ENCODE assay signal across 15 cellular contexts in genomic region chr22:50258361-50259292, GRCh38. TPM values are rescaled to one million over a fixed set of nuclear protein-coding genes. Genes with fewer than 3 reads are reported as not detected.
DNase-seq lines count a peak whose midpoint lies in the region; ATAC-seq and TF ChIP-seq lines count a peak whose summit lies in the region.
"Had no signal": no experiment of that assay in that cellular context is flagged by ENCODE, and none has a peak within 500 bp of the region (broad histone marks: within the 10 kb centered on the region; RNA-seq: fewer than 3 reads in every experiment).

No MANE protein-coding gene starts in this region.

- no peak for TF ChIP-seq POLR2A in breast epithelium (IDR thresholded peaks at IDR 0.05)

- ATAC-seq in right cardiac atrium = peak; percentile 25 to 54
- no peak for ATAC-seq in HG03378 (IDR thresholded peaks at IDR 0.05; ENCODE audit: unreplicated experiment)
- ATAC-seq: activated naive CD8-positive, alpha-beta T cell treated with anti-CD3 and anti-CD28 coated beads, Interleukin-2, amount 50 U/mL, for 24 hours had no signal

- no peaks in the 10 kb centered on the region for H3K9me3 ChIP-seq in breast epithelium
- no peaks in the 10 kb centered on the region for H3K9me3 ChIP-seq in right cardiac atrium (ENCODE audit: control insufficient read depth, low read length)
- H3K9me3 ChIP-seq: spleen had no signal

- H3K27me3 Mint-ChIP-seq in MCF 10A (ENCODE audit: insufficient read depth, unreplicated experiment) (no peaks in the 10 kb centered on the region), type B pancreatic cell (peaks cover 5% of the 10 kb centered on the region)

- no peak overlapping the region for H3K27ac Mint-ChIP-seq in MCF 10A (ENCODE audit: low read depth, unreplicated experiment)
- no peak overlapping the region for H3K27ac Mint-ChIP-seq in type B pancreatic cell
- H3K27ac Mint-ChIP-seq: activated naive CD8-positive, alpha-beta T cell treated with anti-CD3 and anti-CD28 coated beads, Interleukin-2, amount 50 U/mL, for 24 hours had no signal

- peaks cover 0 to 25% of the 10 kb centered on the region in 2 donors for H3K27me3 ChIP-seq in breast epithelium
- no peaks in the 10 kb centered on the region for H3K27me3 ChIP-seq in right cardiac atrium (ENCODE audit: control insufficient read depth, insufficient read depth)

- no peaks in the 10 kb centered on the region for H3K36me3 ChIP-seq in breast epithelium
- H3K36me3 ChIP-seq: spleen had no signal

- H3K4me3 ChIP-seq in breast epithelium (no peak overlapping the region), right cardiac atrium (ENCODE audit: low read length) (no peak overlapping the region)
- H3K4me3 ChIP-seq: spleen had no signal

- H3K27ac ChIP-seq in breast epithelium = no peak overlapping the region
- no peak overlapping the region for H3K27ac ChIP-seq in right cardiac atrium (ENCODE audit: low read length)
- H3K27ac ChIP-seq: spleen had no signal

- H3K9me3 Mint-ChIP-seq in MCF 10A (ENCODE audit: unreplicated experiment) (no peaks in the 10 kb centered on the region), type B pancreatic cell (no peaks in the 10 kb centered on the region)
- H3K9me3 Mint-ChIP-seq: activated naive CD8-positive, alpha-beta T cell treated with anti-CD3 and anti-CD28 coated beads, Interleukin-2, amount 50 U/mL, for 24 hours had no signal

- no peak for TF ChIP-seq CTCF in MCF 10A (IDR thresholded peaks at IDR 0.05; ENCODE audit: unreplicated experiment)
- no peak for TF ChIP-seq CTCF in breast epithelium (IDR thresholded peaks at IDR 0.05)
- no peak for TF ChIP-seq CTCF in type B pancreatic cell (conservative IDR thresholded peaks at IDR 0.05)

- intact Hi-C loops in MCF 10A (cut with micrococcal nuclease) = no loop called here
- intact Hi-C loops in breast epithelium (cut with DNase I; ENCODE audit: low total_unique reads) = loop anchor here (10.0 kb wide), 1 partner anchor 246 kb away; the partner anchor contains the start of genes LMF2 and NCAPH2
- intact Hi-C loops in right cardiac atrium (cut with DNase I) = no loop called here

- no TSS peak for BruUV-seq in MCF 10A (replicated peaks; lab: Mats Ljungman, UMichigan)

- CTCF ChIA-PET in MCF 10A (lab: Yijun Ruan, JAX) = interaction anchor here (0.6 to 1.3 kb wide), 2 partner anchors 82 to 84 kb away, joined by 3 to 4 read pairs; no protein-coding TSS in a partner anchor

- POLR2A ChIA-PET in MCF 10A (lab: Yijun Ruan, JAX) = no interaction called here

- WGBS in right cardiac atrium = 71% methylated on average over 24 of the region's 24 CpGs

- DNase-seq in MCF 10A (ENCODE audit: unreplicated experiment) (no peak), breast epithelium (ENCODE audit: low spot score in 2 of 2) (no peak), right cardiac atrium (peak in 1 of 3 donors; percentile 75), type B pancreatic cell (ENCODE audit: extremely low spot score, unreplicated experiment) (no peak), NCI-H82 treated with DMSO at 0.1 percent for 48 hours (lab: John Stamatoyannopoulos, UW; ENCODE audit: unreplicated experiment) (no peak)
- DNase-seq: activated CD4-positive, alpha-beta T cell treated with anti-CD3 and anti-CD28 coated beads for 48 hours; activated naive CD8-positive, alpha-beta T cell treated with anti-CD3 and anti-CD28 coated beads, Interleukin-2, amount 50 U/mL, for 24 hours; activated T-cell treated with anti-CD3 and anti-CD28 coated beads, Interleukin-2, amount 50 U/mL, for 48 hours; GF-D8; MM.1S; NCI-H2029 treated with DMSO at 0.1 percent for 48 hours; NCI-H526; RPMI8226; spleen had no signal

- H3K4me3 Mint-ChIP-seq in MCF 10A (ENCODE audit: unreplicated experiment) = peak overlapping the region; percentile 61
- peak overlapping the region; percentile 74 for H3K4me3 Mint-ChIP-seq in type B pancreatic cell
- H3K4me3 Mint-ChIP-seq: activated naive CD8-positive, alpha-beta T cell treated with anti-CD3 and anti-CD28 coated beads, Interleukin-2, amount 50 U/mL, for 24 hours had no signal

- H3K4me1 ChIP-seq in breast epithelium (no peaks in the 10 kb centered on the region), right cardiac atrium (ENCODE audit: control insufficient read depth, insufficient read depth, low read length) (no peaks in the 10 kb centered on the region)

- H3K4me1 Mint-ChIP-seq in MCF 10A (ENCODE audit: insufficient read depth, unreplicated experiment) (peaks cover 5% of the 10 kb centered on the region), type B pancreatic cell (ENCODE audit: unreplicated experiment) (peaks cover 5% of the 10 kb centered on the region)

- H3K36me3 Mint-ChIP-seq in MCF 10A (ENCODE audit: insufficient read depth, unreplicated experiment) (peaks cover 10% of the 10 kb centered on the region), type B pancreatic cell (no peaks in the 10 kb centered on the region)

RNA-seq across cellular contexts. Expression of gene MAPK12, which starts 2.9 kb away (rescaled TPM):
- 24.9 and 25.0 TPM in 2 replicates for total RNA-seq in MCF 10A (2022)
- 1 to 10 TPM; 3.8 to 9.8 (median 5.3) TPM for total RNA-seq in breast epithelium
- total RNA-seq in right cardiac atrium = 10 to 100 TPM; 10.5 to 14.8 (median 11.2) TPM
- polyA plus RNA-seq in right cardiac atrium = 15.2 TPM
- 11.4 and 31.3 TPM in 2 replicates for total RNA-seq in type B pancreatic cell (ENCODE audit: low replicate concordance)

RNA-seq across cellular contexts. Expression of gene HDAC10, which starts 7.6 kb away (rescaled TPM):
- total RNA-seq in MCF 10A (2022) (27.5 and 29.2 TPM in 2 replicates), breast epithelium (10 to 100 TPM; 22.9 to 35.7 (median 29.4) TPM), right cardiac atrium (10 to 100 TPM in 2 of 4 donors, 1 to 10 TPM in 2; 8.7 to 13.5 (median 11.6) TPM), type B pancreatic cell (ENCODE audit: low replicate concordance) (29.5 and 37.1 TPM in 2 replicates)
- polyA plus RNA-seq in right cardiac atrium = 11.6 TPM

RNA-seq across cellular contexts. Expression of gene MAPK11, which starts 11.6 kb away (rescaled TPM):
- total RNA-seq in MCF 10A (2022) (10.4 and 11.9 TPM in 2 replicates), breast epithelium (10 to 100 TPM in 2 of 3 donors, 1 to 10 TPM in 1; 5.7 to 16.5 (median 13.4) TPM), right cardiac atrium (1 to 10 TPM; 6.4 to 7.9 (median 7.4) TPM), type B pancreatic cell (ENCODE audit: low replicate concordance) (4.0 and 7.4 TPM in 2 replicates)
- 8.8 TPM for polyA plus RNA-seq in right cardiac atrium

RNA-seq across cellular contexts. Expression of gene TUBGCP6, which starts 13.8 kb away (rescaled TPM):
- total RNA-seq in MCF 10A (2022) (27.6 and 27.9 TPM in 2 replicates), breast epithelium (10 to 100 TPM; 34.2 to 66.2 (median 59.6) TPM), right cardiac atrium (10 to 100 TPM; 20.6 to 22.8 (median 22.6) TPM), type B pancreatic cell (ENCODE audit: low replicate concordance) (43.0 and 51.4 TPM in 2 replicates)
- polyA plus RNA-seq in right cardiac atrium = 20.4 TPM

RNA-seq across cellular contexts. Expression of gene PLXNB2, which starts 48.8 kb away (rescaled TPM):
- total RNA-seq in MCF 10A (2022) = 199 and 200 TPM in 2 replicates
- 100 to 1,000 TPM in 2 of 3 donors, 10 to 100 TPM in 1; 79.0 to 137 (median 122) TPM for total RNA-seq in breast epithelium
- total RNA-seq in right cardiac atrium = 100 to 1,000 TPM in 1 of 4 donors, 10 to 100 TPM in 3; 80.7 to 110 (median 90.6) TPM
- 60.0 TPM for polyA plus RNA-seq in right cardiac atrium
- 352 and 500 TPM in 2 replicates for total RNA-seq in type B pancreatic cell (ENCODE audit: low replicate concordance)
